Comparison of ENCODE assay signal across 8 cellular contexts in genomic region chr5:109409844-109410388, GRCh38. TPM values are rescaled to one million over a fixed set of nuclear protein-coding genes. Genes with fewer than 3 reads are reported as not detected.
A peak's percentile ranks its signal among the peaks of the same experiment; 100 is the strongest.
DNase-seq lines count a peak whose midpoint lies in the region; ATAC-seq, FAIRE-seq and TF ChIP-seq lines count a peak whose summit lies in the region.

TSS of gene PJA2 (minus strand) at chr5:109409974. CDS start at chr5:109383433, 26,541 bp downstream.

- H3K36me3 ChIP-seq in bronchial epithelial cell (ENCODE audit: control insufficient read depth, insufficient read depth, low read length) (no peaks in the 10 kb centered on the region), iPS-20b (ENCODE audit: insufficient read depth, low read depth, low read length) (no peaks in the 10 kb centered on the region)

- H3K9me3 ChIP-seq in iPS-20b (ENCODE audit: insufficient read depth, low read depth, low read length), result no peaks in the 10 kb centered on the region

- DNase-seq in ACHN (peak; percentile 98), NCI-H2227 treated with DMSO at 0.1 percent for 48 hours (lab: John Stamatoyannopoulos, UW) (peak; percentile 96), bronchial epithelial cell (ENCODE audit: low read depth) (peak; percentile 99)

- peak within 1 kb of the TSS; percentile 87 for H3K9ac ChIP-seq in iPS-20b (ENCODE audit: low read depth, low read length)

- H3K27me3 ChIP-seq in bronchial epithelial cell (ENCODE audit: control insufficient read depth, insufficient read depth, low read length) (no peaks in the 10 kb centered on the region), iPS-20b (ENCODE audit: insufficient read depth, low read length) (no peaks in the 10 kb centered on the region)

- no peak for FAIRE-seq in bronchial epithelial cell (lab: Jason Lieb, UNC)

- H3K4me3 ChIP-seq in WI38 (ENCODE audit: low read depth, low read length) (peak within 1 kb of the TSS; percentile 92), bronchial epithelial cell (ENCODE audit: low read depth, low read length) (peak within 1 kb of the TSS; percentile 93), iPS-20b (ENCODE audit: low read length) (peak within 1 kb of the TSS; percentile 95), skin epidermis (peak within 1 kb of the TSS; percentile 81 to 96 (median 94))

- TF ChIP-seq CTCF in WI38 (IDR thresholded peaks at IDR 0.05; ENCODE audit: low read depth, low read length), result no peak
- TF ChIP-seq CTCF in bronchial epithelial cell (IDR thresholded peaks at IDR 0.05; ENCODE audit: insufficient read depth, low read length, severe bottlenecking), result peak; percentile 27

- peak; percentile 94 for ATAC-seq in GM18873 (IDR thresholded peaks at IDR 0.05; ENCODE audit: low FRiP score, unreplicated experiment)
- peak; percentile 83 for ATAC-seq in HG03159 (IDR thresholded peaks at IDR 0.05; ENCODE audit: unreplicated experiment)

- H3K4me1 ChIP-seq in iPS-20b (ENCODE audit: insufficient read depth, low read length), result peaks cover 35% of the 10 kb centered on the region

- in situ Hi-C loops in ACHN (cut with HindIII; ENCODE audit: low pct_ligation_motif_present, low pct_unique_long_range_greater_than_20kb, low sequenced_read_pairs), result no loop called here

- peak within 1 kb of the TSS; percentile 68 for H3K27ac ChIP-seq in iPS-20b (ENCODE audit: low read length)
- peak within 1 kb of the TSS; percentile 92 to 99 (median 98) for H3K27ac ChIP-seq in skin epidermis

RNA-seq across cellular contexts. Expression of gene PJA2, which starts in this region (rescaled TPM):
- total RNA-seq in bronchial epithelial cell, result 41.0 and 50.3 TPM in 2 replicates

Comparison
In these comparisons a context has a peak if more than half of its experiments do, and no peak if none do; other contexts are left out.
1. Peak in every context shown above with its lines: DNase-seq, ATAC-seq, H3K4me3 ChIP-seq and H3K27ac ChIP-seq.